Comparison of ENCODE assay signal across 8 cellular contexts in genomic region chr2:140687825-140688224, GRCh38.
"Had no signal": no experiment of that assay in that cellular context is flagged by ENCODE, and none has a peak within 500 bp of the region (broad histone marks: within the 10 kb centered on the region; RNA-seq: fewer than 3 reads in every experiment).

No MANE protein-coding gene starts in this region.

- ATAC-seq: GM23338, K562 had no signal

- DNase-seq: H9, HCEC 1CT, IMR-90 had no signal

- H3K4me2 ChIP-seq: GM23338 had no signal

- H2AFZ ChIP-seq: GM23338 had no signal

- FAIRE-seq: H1, H54, HTR-8/SVneo, K562 had no signal

- H3K4me3 ChIP-seq: GM23338, K562 had no signal
